In genomic region chr13:90205911-90206310, GRCh38 we compare ENCODE assay signal across 29 cellular contexts.
"Had no signal": no experiment of that assay in that cellular context is flagged by ENCODE, and none has a peak within 500 bp of the region (broad histone marks: within the 10 kb centered on the region; RNA-seq: fewer than 3 reads in every experiment).

No MANE protein-coding gene starts in this region.

- H3K4me1 ChIP-seq: adrenal gland, body of pancreas, colonic mucosa, gastroesophageal sphincter had no signal

- H2AFZ ChIP-seq: hepatocyte had no signal

- H3K4me3 ChIP-seq: adrenal gland, body of pancreas, cardiac muscle cell, colonic mucosa, gastroesophageal sphincter, heart right ventricle, hepatocyte had no signal

- H3K36me3 ChIP-seq: adrenal gland, cardiac muscle cell, colonic mucosa, gastroesophageal sphincter, heart right ventricle, WERI-Rb-1 had no signal

- H3K27me3 ChIP-seq: adrenal gland, body of pancreas, cardiac muscle cell, colonic mucosa, gastroesophageal sphincter, heart right ventricle, hepatocyte had no signal

- H3K79me2 ChIP-seq: hepatocyte had no signal

- H3K4me2 ChIP-seq: hepatocyte had no signal

- H3K27ac ChIP-seq: adrenal gland, body of pancreas, cardiac muscle cell, colonic mucosa, gastroesophageal sphincter, heart right ventricle, hepatocyte, WERI-Rb-1 had no signal

- H3K9me3 ChIP-seq: adrenal gland, body of pancreas, colonic mucosa, gastroesophageal sphincter had no signal

- FAIRE-seq: endometrium, endothelial cell of umbilical vein had no signal

- DNase-seq: activated B cell treated with CpG ODN at 0.5 μM for 24 hours; activated CD4-positive, alpha-beta T cell treated with anti-CD3 and anti-CD28 coated beads for 48 hours; activated CD4-positive, alpha-beta T cell treated with anti-CD3 and anti-CD28 coated beads, Interleukin-2, amount 50 U/mL, for 1 hour; activated CD4-positive, alpha-beta T cell treated with anti-CD3 and anti-CD28 coated beads, Interleukin-2, amount 50 U/mL, for 48 hours; activated CD8-positive, alpha-beta memory T cell treated with anti-CD3 and anti-CD28 coated beads for 24 hours; activated CD8-positive, alpha-beta T cell treated with anti-CD3 and anti-CD28 coated beads for 36 hours; activated effector memory CD4-positive, alpha-beta T cell treated with anti-CD3 and anti-CD28 coated beads, Interleukin-2, amount 50 U/mL, for 16 hours; activated naive CD4-positive, alpha-beta T cell treated with anti-CD3 and anti-CD28 coated beads for 36 hours; activated naive CD8-positive, alpha-beta T cell treated with anti-CD3 and anti-CD28 coated beads for 36 hours; activated naive CD8-positive, alpha-beta T cell treated with anti-CD3 and anti-CD28 coated beads, Interleukin-2, amount 50 U/mL, for 24 hours; activated T-cell treated with anti-CD3 and anti-CD28 coated beads, Interleukin-2, amount 50 U/mL, for 4 hours; adrenal gland; amygdala; aorta; body of pancreas; central memory CD4-positive, alpha-beta T cell; cerebellar nuclear complex; colonic mucosa; effector CD8-positive, alpha-beta T cell; foreskin melanocyte; heart right ventricle; T-helper 17 cell; T1000; WERI-Rb-1 had no signal
